2 cellular contexts compared by ENCODE assay signal in the genomic region with DNA sequence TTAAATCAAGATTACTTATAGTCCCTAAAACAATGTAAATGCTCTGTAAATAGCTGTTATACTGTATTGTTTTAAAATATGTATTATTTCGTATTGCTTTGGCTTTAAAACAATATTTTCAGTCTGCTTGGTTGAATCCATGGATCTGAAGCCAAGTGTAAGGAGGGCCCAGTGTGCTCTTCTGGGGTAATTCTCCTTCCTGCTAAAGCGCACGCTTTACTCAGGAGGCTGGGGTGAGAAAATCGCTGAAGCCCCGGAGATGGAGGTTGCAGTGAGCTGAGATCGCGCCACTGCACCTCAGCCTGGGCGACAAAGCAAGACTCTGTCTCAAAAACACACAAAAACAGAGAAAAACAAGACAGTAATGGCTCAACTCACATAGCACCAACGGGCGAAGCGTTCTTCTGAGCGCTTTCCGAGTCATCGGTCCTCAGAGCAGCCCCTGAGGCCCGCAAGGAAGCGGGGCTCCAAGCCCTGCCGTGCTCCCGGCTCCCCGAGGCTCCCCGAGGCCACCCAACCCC.
TF ChIP-seq lines count a peak whose summit lies in the region.

No MANE protein-coding gene starts in this region.

TF ChIP-seq in HEK293T, 16 proteins besides CTCF, POLR2A, EP300 and RAD21:
- TF ChIP-seq BHLHE40 (IDR thresholded peaks at IDR 0.05; ENCODE audit: borderline replicate concordance) (no peak), FOXK2 (IDR thresholded peaks at IDR 0.05) (no peak), L3MBTL2 (conservative IDR thresholded peaks at IDR 0.05) (0 out of 2 replicates have a peak, but pooled peaks have one; percentile 16)

TF ChIP-seq in GM12878, 131 proteins besides CTCF, POLR2A, EP300 and RAD21:
- no peak for TF ChIP-seq KDM1A (IDR thresholded peaks at IDR 0.05; ENCODE audit: borderline replicate concordance)
- TF ChIP-seq, protein P1, sequence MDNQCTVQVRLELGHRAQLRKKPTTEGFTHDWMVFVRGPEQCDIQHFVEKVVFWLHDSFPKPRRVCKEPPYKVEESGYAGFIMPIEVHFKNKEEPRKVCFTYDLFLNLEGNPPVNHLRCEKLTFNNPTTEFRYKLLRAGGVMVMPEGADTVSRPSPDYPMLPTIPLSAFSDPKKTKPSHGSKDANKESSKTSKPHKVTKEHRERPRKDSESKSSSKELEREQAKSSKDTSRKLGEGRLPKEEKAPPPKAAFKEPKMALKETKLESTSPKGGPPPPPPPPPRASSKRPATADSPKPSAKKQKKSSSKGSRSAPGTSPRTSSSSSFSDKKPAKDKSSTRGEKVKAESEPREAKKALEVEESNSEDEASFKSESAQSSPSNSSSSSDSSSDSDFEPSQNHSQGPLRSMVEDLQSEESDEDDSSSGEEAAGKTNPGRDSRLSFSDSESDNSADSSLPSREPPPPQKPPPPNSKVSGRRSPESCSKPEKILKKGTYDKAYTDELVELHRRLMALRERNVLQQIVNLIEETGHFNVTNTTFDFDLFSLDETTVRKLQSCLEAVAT (IDR thresholded peaks at IDR 0.05), result 0 out of 2 replicates have a peak, but pooled peaks have one; percentile 25
- TF ChIP-seq ZBED1 (IDR thresholded peaks at IDR 0.05; ENCODE audit: borderline replicate concordance), result no peak
- TF ChIP-seq HDGF (IDR thresholded peaks at IDR 0.05), result 0 out of 2 replicates have a peak, but pooled peaks have one; percentile 43
